ENCODE assay signal across 23 cellular contexts in genomic region chr6:128403618-128404444, GRCh38.
A peak's percentile ranks its signal among the peaks of the same experiment; 100 is the strongest.
DNase-seq lines count a peak whose midpoint lies in the region; ATAC-seq and TF ChIP-seq lines count a peak whose summit lies in the region.
"Had no signal": no experiment of that assay in that cellular context is flagged by ENCODE, and none has a peak within 500 bp of the region (broad histone marks: within the 10 kb centered on the region; RNA-seq: fewer than 3 reads in every experiment).

No MANE protein-coding gene starts in this region.

- peak; percentile 19 to 61 for DNase-seq in foreskin keratinocyte
- DNase-seq in HuH-7 (ENCODE audit: low spot score), result no peak
- no peak for DNase-seq in stimulated activated CD4-positive, alpha-beta T cell treated with anti-CD3 and anti-CD28 coated beads, Interleukin-2, amount 100 ng/mL, for 48 hours
- DNase-seq in NCI-H2081 (lab: John Stamatoyannopoulos, UW), result no peak
- DNase-seq: activated effector memory CD4-positive, alpha-beta T cell treated with anti-CD3 and anti-CD28 coated beads, Interleukin-2, amount 50 U/mL, for 16 hours; AML-193; aorta; COR-L47; EL; HCEC 1CT; hypothalamus; Kasumi-1; mesendoderm; NCI-H1105 treated with DMSO at 0.1 percent for 48 hours; NCI-H2107; NCI-H510A treated with DMSO at 0.1 percent for 48 hours; posterior cingulate gyrus; Right ventricle myocardium superior; small intestine; T-cell had no signal

- H3K27ac ChIP-seq in foreskin keratinocyte, result peak overlapping the region; percentile 29

- H3K4me1 ChIP-seq in foreskin keratinocyte, result peaks cover 31% of the 10 kb centered on the region

- no peak for TF ChIP-seq CTCF in foreskin keratinocyte (conservative IDR thresholded peaks at IDR 0.05)

- H3K27me3 ChIP-seq in foreskin keratinocyte, result no peaks in the 10 kb centered on the region

- peak; percentile 71 for ATAC-seq in GM18511 (IDR thresholded peaks at IDR 0.05; ENCODE audit: unreplicated experiment)
- peak; percentile 78 for ATAC-seq in GM18870 (IDR thresholded peaks at IDR 0.05; ENCODE audit: unreplicated experiment)
- peak; percentile 62 for ATAC-seq in HG03378 (IDR thresholded peaks at IDR 0.05; ENCODE audit: unreplicated experiment)
- peak; percentile 87 for ATAC-seq in foreskin keratinocyte
- ATAC-seq: T-cell had no signal

Comparison
In these comparisons a context has a peak if more than half of its experiments do, and no peak if none do; other contexts are left out.
1. DNase-seq: peak in foreskin keratinocyte (2 of 2); none in HuH-7 (single experiment), stimulated activated CD4-positive, alpha-beta T cell treated with anti-CD3 and anti-CD28 coated beads, Interleukin-2, amount 100 ng/mL, for 48 hours (0 of 2) and NCI-H2081 (0 of 2).
2. Peak in every context shown above with its lines, with median percentiles within 50 percentile points of each other: ATAC-seq.